8 cellular contexts compared by ENCODE assay signal in genomic region chr1:77282187-77282865, GRCh38. TPM values are rescaled to one million over a fixed set of nuclear protein-coding genes. Genes with fewer than 3 reads are reported as not detected.
A peak's percentile ranks its signal among the peaks of the same experiment; 100 is the strongest.
DNase-seq lines count a peak whose midpoint lies in the region; ATAC-seq lines count a peak whose summit lies in the region.

No MANE protein-coding gene starts in this region.

- no peak overlapping the region for H3K18ac ChIP-seq in mesendoderm (ENCODE audit: low read length)

- H3K27me3 ChIP-seq in ectodermal cell (ENCODE audit: control insufficient read depth, insufficient read depth, low read length, poor library complexity, severe bottlenecking) (peaks cover 59% of the 10 kb centered on the region), mesendoderm (ENCODE audit: insufficient read depth, low read length, poor library complexity) (peaks cover 8% of the 10 kb centered on the region)

- H3K4me3 Mint-ChIP-seq in stimulated activated naive CD8-positive, alpha-beta T cell treated with anti-CD3 and anti-CD28 coated beads, Interleukin-15, Interleukin-2, amounts not matched to agents 100 ng/mL and 50 ng/mL, for 24 hours = peak overlapping the region; percentile 70

- H3K4ac ChIP-seq in mesendoderm (ENCODE audit: low read depth, low read length) = no peak overlapping the region

- no peaks in the 10 kb centered on the region for H3K79me2 ChIP-seq in mesendoderm (ENCODE audit: control insufficient read depth, insufficient read depth, low read length)

- H3K4me1 Mint-ChIP-seq in stimulated activated naive CD8-positive, alpha-beta T cell treated with anti-CD3 and anti-CD28 coated beads, Interleukin-15, Interleukin-2, amounts not matched to agents 100 ng/mL and 50 ng/mL, for 24 hours (ENCODE audit: low read depth) = peaks cover 32% of the 10 kb centered on the region

- H4K5ac ChIP-seq in mesendoderm (ENCODE audit: low read length) = no peak overlapping the region

- peak; percentile 34 to 50 for DNase-seq in NCI-H2081 (lab: John Stamatoyannopoulos, UW)
- no peak for DNase-seq in NCI-H2081 treated with DMSO at 0.1 percent for 48 hours (lab: John Stamatoyannopoulos, UW)
- DNase-seq in activated CD4-positive, CD25-positive, alpha-beta regulatory T cell treated with anti-CD3 and anti-CD28 coated beads, Interleukin-2, amount 50 U/mL, for 72 hours = peak; percentile 45
- DNase-seq in mesendoderm = peak; percentile 57
- no peak for DNase-seq in NCI-H128 (lab: John Stamatoyannopoulos, UW; ENCODE audit: unreplicated experiment)

- H3K4me3 ChIP-seq in ectodermal cell (ENCODE audit: insufficient read depth, low read depth, low read length) = peak overlapping the region; percentile 57
- peak overlapping the region; percentile 56 for H3K4me3 ChIP-seq in mesendoderm (ENCODE audit: low read length)

- ATAC-seq in HG03442 (IDR thresholded peaks at IDR 0.05; ENCODE audit: unreplicated experiment) = peak; percentile 34

- peak overlapping the region; percentile 30 for H3K23ac ChIP-seq in mesendoderm (ENCODE audit: low read length)

- H3K56ac ChIP-seq in mesendoderm (ENCODE audit: low read length) = peak overlapping the region; percentile 80

- H2BK15ac ChIP-seq in mesendoderm (replicated peaks; ENCODE audit: low read depth) = no peak overlapping the region

- H3K36me3 Mint-ChIP-seq in stimulated activated naive CD8-positive, alpha-beta T cell treated with anti-CD3 and anti-CD28 coated beads, Interleukin-15, Interleukin-2, amounts not matched to agents 100 ng/mL and 50 ng/mL, for 24 hours (ENCODE audit: low read depth) = no peaks in the 10 kb centered on the region

- H2BK120ac ChIP-seq in mesendoderm (ENCODE audit: low read depth, low read length) = no peak overlapping the region

- peak overlapping the region; percentile 90 for H3K4me2 ChIP-seq in mesendoderm (ENCODE audit: low read length)

- H3K27ac Mint-ChIP-seq in stimulated activated naive CD8-positive, alpha-beta T cell treated with anti-CD3 and anti-CD28 coated beads, Interleukin-15, Interleukin-2, amounts not matched to agents 100 ng/mL and 50 ng/mL, for 24 hours = no peak overlapping the region

- H2AK5ac ChIP-seq in mesendoderm (ENCODE audit: low read length) = no peak overlapping the region

- H3K27ac ChIP-seq in ectodermal cell (ENCODE audit: insufficient read depth, low read depth, low read length, poor library complexity, severe bottlenecking) (no peak overlapping the region), mesendoderm (ENCODE audit: low read depth, low read length) (no peak overlapping the region)

- H3K36me3 ChIP-seq in ectodermal cell (ENCODE audit: control insufficient read depth, insufficient read depth, low read length) (no peaks in the 10 kb centered on the region), mesendoderm (ENCODE audit: control insufficient read depth, insufficient read depth, low read length) (no peaks in the 10 kb centered on the region)

- peaks cover 10% of the 10 kb centered on the region for H3K27me3 Mint-ChIP-seq in stimulated activated naive CD8-positive, alpha-beta T cell treated with anti-CD3 and anti-CD28 coated beads, Interleukin-15, Interleukin-2, amounts not matched to agents 100 ng/mL and 50 ng/mL, for 24 hours

- no peak overlapping the region for H2BK5ac ChIP-seq in mesendoderm (ENCODE audit: low read length)

- H3K9ac ChIP-seq in mesendoderm (ENCODE audit: low read length) = peak overlapping the region; percentile 58

- H3K4me1 ChIP-seq in ectodermal cell (ENCODE audit: control insufficient read depth, insufficient read depth, low read length) (no peaks in the 10 kb centered on the region), mesendoderm (ENCODE audit: control insufficient read depth, low read depth, low read length) (no peaks in the 10 kb centered on the region)

- H3K79me1 ChIP-seq in mesendoderm (ENCODE audit: low read length) = no peaks in the 10 kb centered on the region

- H4K8ac ChIP-seq in mesendoderm (ENCODE audit: low read depth, low read length) = no peak overlapping the region

- no peaks in the 10 kb centered on the region for H3K9me3 ChIP-seq in ectodermal cell (ENCODE audit: control insufficient read depth, low read length)

- 0% methylated on average over 47 of the region's 47 CpGs for WGBS in ectodermal cell, 2 experiments
- no CpG with 5 or more reads among the region's 47 CpGs for WGBS in mesendoderm (ENCODE audit: extremely low coverage, insufficient coverage, low lambda C conversion rate)

- H3K9me3 Mint-ChIP-seq in stimulated activated naive CD8-positive, alpha-beta T cell treated with anti-CD3 and anti-CD28 coated beads, Interleukin-15, Interleukin-2, amounts not matched to agents 100 ng/mL and 50 ng/mL, for 24 hours = no peaks in the 10 kb centered on the region

RNA-seq across cellular contexts. Expression of gene AK5, which starts 0.5 kb away (rescaled TPM):
- polyA plus RNA-seq in ectodermal cell (2013, experiment 1 of 4) = 5.1 TPM
- polyA plus RNA-seq in ectodermal cell (2013, experiment 2 of 4) = 4.9 TPM
- 2.6 TPM for polyA plus RNA-seq in ectodermal cell (2013, experiment 3 of 4)
- 2.9 TPM for polyA plus RNA-seq in ectodermal cell (2013, experiment 4 of 4)
- polyA plus RNA-seq in mesendoderm (2013, experiment 1 of 2) = 1.8 TPM
- polyA plus RNA-seq in mesendoderm (2013, experiment 2 of 2) = 1.3 TPM

Comparison
In these comparisons a context has a peak if more than half of its experiments do, and no peak if none do; other contexts are left out.
1. DNase-seq: peak in NCI-H2081 (2 of 2), activated CD4-positive, CD25-positive, alpha-beta regulatory T cell treated with anti-CD3 and anti-CD28 coated beads, Interleukin-2, amount 50 U/mL, for 72 hours (single experiment) and mesendoderm (single experiment); none in NCI-H2081 treated with DMSO at 0.1 percent for 48 hours (single experiment) and NCI-H128 (single experiment).